ENCODE assay signal across 21 cellular contexts in the genomic region with DNA sequence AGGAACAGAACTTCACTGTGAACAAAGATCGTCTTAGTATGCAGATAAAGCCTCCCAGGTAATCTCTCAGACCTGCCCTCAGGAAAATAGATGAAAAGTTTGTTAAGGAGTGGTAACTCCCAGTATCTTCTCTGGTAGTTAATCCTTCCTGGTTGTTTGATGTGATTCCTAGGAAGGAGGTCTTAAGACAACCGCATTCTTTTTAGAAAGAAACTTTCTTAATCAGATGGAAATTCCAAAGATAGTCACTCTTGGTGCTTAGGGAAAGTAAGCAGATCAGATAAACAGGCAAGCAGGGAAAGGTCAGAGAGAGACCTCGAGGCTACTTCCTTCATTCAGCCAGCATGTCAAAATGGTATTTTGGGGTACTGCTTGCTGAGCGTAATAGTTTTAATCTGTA. TPM values are rescaled to one million over a fixed set of nuclear protein-coding genes. Genes with fewer than 3 reads are reported as not detected.
DNase-seq lines count a peak whose midpoint lies in the region; TF ChIP-seq lines count a peak whose summit lies in the region.
"Had no signal": no experiment of that assay in that cellular context is flagged by ENCODE, and none has a peak within 500 bp of the region (broad histone marks: within the 10 kb centered on the region; RNA-seq: fewer than 3 reads in every experiment).

No MANE protein-coding gene starts in this region.

- H3K14ac ChIP-seq in trophoblast cell (ENCODE audit: low read length): no peak overlapping the region

- H3K36me3 ChIP-seq in mammary epithelial cell (ENCODE audit: insufficient read depth, low read length) (no peaks in the 10 kb centered on the region), breast epithelium (no peaks in the 10 kb centered on the region), hepatocyte (replicated peaks; ENCODE audit: insufficient read depth, low read depth) (no peaks in the 10 kb centered on the region), trophoblast cell (ENCODE audit: control insufficient read depth in 1 of 2, insufficient read depth in 2 of 2, low read length in 2 of 2) (no peaks in the 10 kb centered on the region)

- 7% methylated on average over 4 of the region's 4 CpGs for WGBS in mammary epithelial cell (ENCODE audit: low coverage, missing lambda C conversion rate)
- WGBS in hepatocyte (ENCODE audit: low lambda C conversion rate, missing lambda C conversion rate): 26% methylated on average over 4 of the region's 4 CpGs
- WGBS in trophoblast cell (ENCODE audit: extremely low coverage, insufficient coverage, insufficient read length): no CpG with 5 or more reads among the region's 4 CpGs

- H3K36me3 Mint-ChIP-seq in dendritic cell treated with granulocyte-macrophage colony-stimulating factor and Interleukin-4, amounts not matched to agents 40 ng/mL and 50 ng/mL, for 4 days (ENCODE audit: low read depth): peaks cover 7% of the 10 kb centered on the region
- H3K36me3 Mint-ChIP-seq: CD14-positive monocyte, IgD-negative memory B cell had no signal

- no peak overlapping the region for H4K91ac ChIP-seq in trophoblast cell (ENCODE audit: low read depth, low read length)

- H3K27me3 ChIP-seq in mammary epithelial cell (ENCODE audit: insufficient read depth, low read length) (no peaks in the 10 kb centered on the region), breast epithelium (no peaks in the 10 kb centered on the region), hepatocyte (no peaks in the 10 kb centered on the region), trophoblast cell (ENCODE audit: insufficient read depth, low read length) (no peaks in the 10 kb centered on the region)

- H2AFZ ChIP-seq in mammary epithelial cell (ENCODE audit: low read depth, low read length): peak overlapping the region; percentile 8
- peak overlapping the region; percentile 48 for H2AFZ ChIP-seq in hepatocyte
- H2AFZ ChIP-seq in trophoblast cell (ENCODE audit: insufficient read depth, low read length, poor library complexity): no peak overlapping the region

- no peak overlapping the region for H2BK12ac ChIP-seq in trophoblast cell (ENCODE audit: low read length)

- H4K20me1 ChIP-seq in mammary epithelial cell (ENCODE audit: insufficient read depth, low read length): no peaks in the 10 kb centered on the region
- no peaks in the 10 kb centered on the region for H4K20me1 ChIP-seq in hepatocyte (ENCODE audit: insufficient read depth, poor library complexity, severe bottlenecking)

- H3K9me3 ChIP-seq in mammary epithelial cell (replicated peaks; ENCODE audit: insufficient read depth, low read length): no peaks in the 10 kb centered on the region
- H3K9me3 ChIP-seq in breast epithelium: peaks cover 0 to 6% of the 10 kb centered on the region in 2 donors
- no peaks in the 10 kb centered on the region for H3K9me3 ChIP-seq in hepatocyte (ENCODE audit: low read depth)
- H3K9me3 ChIP-seq in trophoblast cell (ENCODE audit: insufficient read depth, low read depth, low read length): no peaks in the 10 kb centered on the region

- in situ Hi-C loops in mammary epithelial cell (cut with MboI; ENCODE audit: low sequenced_read_pairs in 2 of 2): no loop called here

- no peak overlapping the region for H2AK5ac ChIP-seq in trophoblast cell (ENCODE audit: low read length)

- TF ChIP-seq POLR2A in breast epithelium (IDR thresholded peaks at IDR 0.05): no peak

- no TSS peak for BruUV-seq in mammary epithelial cell (replicated peaks; lab: Mats Ljungman, UMichigan)

- H3K4me2 ChIP-seq in mammary epithelial cell (ENCODE audit: insufficient read depth, low read depth, low read length) (no peak overlapping the region), hepatocyte (no peak overlapping the region), trophoblast cell (ENCODE audit: low read length) (no peak overlapping the region)
- H3K4me2 ChIP-seq: A549 had no signal

- H3K9ac ChIP-seq in mammary epithelial cell (ENCODE audit: insufficient read depth, low read length) (no peak overlapping the region), trophoblast cell (ENCODE audit: low read length) (no peak overlapping the region)

- no peak overlapping the region for H4K12ac ChIP-seq in trophoblast cell (ENCODE audit: low read depth, low read length)

- H3K4me1 Mint-ChIP-seq in dendritic cell treated with granulocyte-macrophage colony-stimulating factor and Interleukin-4, amounts not matched to agents 40 ng/mL and 50 ng/mL, for 4 days (ENCODE audit: low read depth): peaks cover 43% of the 10 kb centered on the region
- H3K4me1 Mint-ChIP-seq: CD4-positive, alpha-beta memory T cell; IgD-negative memory B cell had no signal

- H3K79me1 ChIP-seq in trophoblast cell (ENCODE audit: low read length): peaks cover 14% of the 10 kb centered on the region

- H3K27me3 Mint-ChIP-seq in dendritic cell treated with granulocyte-macrophage colony-stimulating factor and Interleukin-4, amounts not matched to agents 40 ng/mL and 50 ng/mL, for 4 days: no peaks in the 10 kb centered on the region

- H4K8ac ChIP-seq in trophoblast cell (ENCODE audit: low read depth, low read length): no peak overlapping the region

- no peak overlapping the region for H2BK120ac ChIP-seq in trophoblast cell (ENCODE audit: insufficient read depth, low read length, poor library complexity)

- no peaks in the 10 kb centered on the region for H3K79me2 ChIP-seq in mammary epithelial cell (ENCODE audit: insufficient read depth, low read length)
- H3K79me2 ChIP-seq in hepatocyte: no peaks in the 10 kb centered on the region
- peaks cover 2% of the 10 kb centered on the region for H3K79me2 ChIP-seq in trophoblast cell (ENCODE audit: control insufficient read depth, insufficient read depth, low read length, poor library complexity)

- H3K4ac ChIP-seq in trophoblast cell (ENCODE audit: low read depth, low read length): no peak overlapping the region

- no peaks in the 10 kb centered on the region for H3K9me2 ChIP-seq in hepatocyte (replicated peaks; ENCODE audit: insufficient read depth)

- no peak overlapping the region for H3K23ac ChIP-seq in trophoblast cell (ENCODE audit: low read length)

- H3K4me3 ChIP-seq in mammary epithelial cell (replicated peaks in 1 of 3; ENCODE audit: insufficient read depth in 1 of 3, low read depth in 2 of 3, low read length in 3 of 3) (no peak overlapping the region), breast epithelium (no peak overlapping the region), hepatocyte (no peak overlapping the region), trophoblast cell (ENCODE audit: low read depth, low read length) (no peak overlapping the region)
- H3K4me3 ChIP-seq: A549 had no signal

- peaks cover 3% of the 10 kb centered on the region for H3K4me1 ChIP-seq in mammary epithelial cell (ENCODE audit: insufficient read depth, low read length)
- no peaks in the 10 kb centered on the region for H3K4me1 ChIP-seq in breast epithelium
- peaks cover 17% of the 10 kb centered on the region for H3K4me1 ChIP-seq in hepatocyte (ENCODE audit: insufficient read depth)
- peaks cover 16% of the 10 kb centered on the region in 2 experiments for H3K4me1 ChIP-seq in trophoblast cell (ENCODE audit: control insufficient read depth in 1 of 2, insufficient read depth in 2 of 2, low read length in 2 of 2)
- H3K4me1 ChIP-seq: A549 had no signal

- peak overlapping the region; percentile 48 for H3K27ac Mint-ChIP-seq in dendritic cell treated with granulocyte-macrophage colony-stimulating factor and Interleukin-4, amounts not matched to agents 40 ng/mL and 50 ng/mL, for 4 days
- H3K27ac Mint-ChIP-seq: CD14-positive monocyte; CD4-positive, alpha-beta memory T cell; H9; IgD-negative memory B cell had no signal

- H3K18ac ChIP-seq in trophoblast cell (ENCODE audit: low read length): no peak overlapping the region

- intact Hi-C loops in mammary epithelial cell (cut with micrococcal nuclease) (no loop called here), breast epithelium (cut with DNase I; ENCODE audit: low total_unique reads) (no loop called here)
- intact Hi-C loops in dendritic cell treated with granulocyte-macrophage colony-stimulating factor and Interleukin-4, amounts not matched to agents 40 ng/mL and 50 ng/mL, for 4 days (cut with micrococcal nuclease): no loop called here

- no peak overlapping the region for H2BK5ac ChIP-seq in trophoblast cell (ENCODE audit: low read depth, low read length, poor library complexity)

- CTCF ChIA-PET in mammary epithelial cell (lab: Charles Lee; ENCODE audit: low non-redundant PET): no interaction called here

- H3K9me3 Mint-ChIP-seq in dendritic cell treated with granulocyte-macrophage colony-stimulating factor and Interleukin-4, amounts not matched to agents 40 ng/mL and 50 ng/mL, for 4 days: peaks cover 33% of the 10 kb centered on the region

- H3K27ac ChIP-seq in mammary epithelial cell (ENCODE audit: insufficient read depth, low read depth, low read length) (no peak overlapping the region), breast epithelium (no peak overlapping the region), hepatocyte (no peak overlapping the region), trophoblast cell (ENCODE audit: low read depth, low read length) (peak overlapping the region; percentile 71)
- H3K27ac ChIP-seq: 22Rv1, A549 had no signal

- DNase-seq in mammary epithelial cell: no peak
- DNase-seq in breast epithelium (ENCODE audit: low spot score in 2 of 2): no peak
- no peak for DNase-seq in hepatocyte (ENCODE audit: low spot score)
- peak; percentile 21 to 83 for DNase-seq in trophoblast cell
- DNase-seq in foreskin melanocyte: no peak
- no peak for DNase-seq in amygdala (lab: John Stamatoyannopoulos, UW)
- no peak for DNase-seq in GF-D8 (lab: John Stamatoyannopoulos, UW)
- DNase-seq: AML-193; Calu3; CD4-positive, alpha-beta memory T cell; DND-41; GDM1; GOT3; H9 had no signal

- no peak overlapping the region for H3K4me3 Mint-ChIP-seq in dendritic cell treated with granulocyte-macrophage colony-stimulating factor and Interleukin-4, amounts not matched to agents 40 ng/mL and 50 ng/mL, for 4 days
- H3K4me3 Mint-ChIP-seq: CD14-positive monocyte; CD4-positive, alpha-beta memory T cell; H9; IgD-negative memory B cell had no signal

- dilution Hi-C loops in mammary epithelial cell (cut with HindIII; ENCODE audit: low sequenced_read_pairs): no loop called here

- no peak for TF ChIP-seq CTCF in mammary epithelial cell (conservative IDR thresholded peaks at IDR 0.05 in 1 of 2, IDR thresholded peaks at IDR 0.05 in 1 of 2; ENCODE audit: extremely low read depth in 1 of 2, insufficient read depth in 1 of 2, low read depth in 1 of 2, low read length in 2 of 2)
- TF ChIP-seq CTCF in breast epithelium (IDR thresholded peaks at IDR 0.05): no peak
- no peak for TF ChIP-seq CTCF in hepatocyte (IDR thresholded peaks at IDR 0.05; ENCODE audit: poor library complexity)

RNA-seq across cellular contexts. Expression of a gene that starts 30.5 kb away (rescaled TPM):
- not detected for total RNA-seq in mammary epithelial cell
- polyA plus RNA-seq in mammary epithelial cell: 0.06 TPM
- polyA minus RNA-seq in mammary epithelial cell: not detected
- total RNA-seq in breast epithelium: under 1 TPM in 2 of 3 donors, not detected in 1; 0.33 to 0.88 TPM
- 0.72 TPM in 1 of 2 replicates, not detected in the other for total RNA-seq in hepatocyte
- 0.41 TPM in 1 of 2 replicates, not detected in the other for polyA plus RNA-seq in hepatocyte
- polyA plus RNA-seq in trophoblast cell (2013): 0.12 and 0.27 TPM in 2 replicates
- total RNA-seq: CD4-positive, alpha-beta memory T cell; HepG2 had no signal
- polyA plus RNA-seq: BJ; CD14-positive monocyte; CD4-positive, alpha-beta memory T cell; HepG2 had no signal

Comparison
In these comparisons a context has a peak if more than half of its experiments do, and no peak if none do; other contexts are left out.
1. DNase-seq: peak in trophoblast cell (2 of 2); none in mammary epithelial cell (single experiment), breast epithelium (0 of 2), hepatocyte (single experiment), foreskin melanocyte (single experiment), amygdala (0 of 56) and GF-D8 (single experiment).